In genomic region chr17:42700890-42701289, GRCh38 we compare ENCODE assay signal across 18 cellular contexts.
"Had no signal": no experiment of that assay in that cellular context is flagged by ENCODE, and none has a peak within 500 bp of the region (broad histone marks: within the 10 kb centered on the region; RNA-seq: fewer than 3 reads in every experiment).

No MANE protein-coding gene starts in this region.

- H3K27ac Mint-ChIP-seq: activated CD4-positive, alpha-beta memory T cell treated with anti-CD3 and anti-CD28 coated beads, Interleukin-2, amount 10 ng/mL, durations not matched to agents 7 days and 5 days; activated naive CD8-positive, alpha-beta T cell treated with anti-CD3 and anti-CD28 coated beads, Interleukin-2, amount 10 ng/mL, durations not matched to agents 7 days and 5 days had no signal

- DNase-seq: activated CD4-positive, alpha-beta memory T cell treated with anti-CD3 and anti-CD28 coated beads, Interleukin-2, amount 10 ng/mL, durations not matched to agents 7 days and 5 days; activated CD4-positive, alpha-beta T cell treated with anti-CD3 and anti-CD28 coated beads, Interleukin-2, amount 50 U/mL, for 1 hour; activated CD4-positive, CD25-positive, alpha-beta regulatory T cell; activated CD8-positive, alpha-beta memory T cell treated with anti-CD3 and anti-CD28 coated beads, Interleukin-2, amount 50 U/mL, for 4 hours; activated naive CD4-positive, alpha-beta T cell treated with anti-CD3 and anti-CD28 coated beads, Interleukin-2, amount 50 U/mL, for 16 hours; activated naive CD8-positive, alpha-beta T cell treated with anti-CD3 and anti-CD28 coated beads, Interleukin-2, amount 10 ng/mL, durations not matched to agents 7 days and 5 days; activated T-cell treated with anti-CD3 and anti-CD28 coated beads, Interleukin-2, amount 50 U/mL, for 1 hour; adrenal gland; anterior cingulate cortex; NCI-H1092; NCI-H1417; NCI-H1930; NCI-H2171; NCI-H2227 treated with DMSO at 0.1 percent for 48 hours; NCI-H526 treated with DMSO at 0.1 percent for 48 hours; NCI-H82; SIG-M5; T-helper 1 cell had no signal

- H3K27me3 Mint-ChIP-seq: activated naive CD8-positive, alpha-beta T cell treated with anti-CD3 and anti-CD28 coated beads, Interleukin-2, amount 10 ng/mL, durations not matched to agents 7 days and 5 days had no signal

- H3K9me3 Mint-ChIP-seq: activated CD4-positive, alpha-beta memory T cell treated with anti-CD3 and anti-CD28 coated beads, Interleukin-2, amount 10 ng/mL, durations not matched to agents 7 days and 5 days; activated naive CD8-positive, alpha-beta T cell treated with anti-CD3 and anti-CD28 coated beads, Interleukin-2, amount 10 ng/mL, durations not matched to agents 7 days and 5 days had no signal

- H3K4me3 Mint-ChIP-seq: activated CD4-positive, alpha-beta memory T cell treated with anti-CD3 and anti-CD28 coated beads, Interleukin-2, amount 10 ng/mL, durations not matched to agents 7 days and 5 days; activated naive CD8-positive, alpha-beta T cell treated with anti-CD3 and anti-CD28 coated beads, Interleukin-2, amount 10 ng/mL, durations not matched to agents 7 days and 5 days had no signal
